In the genomic region with DNA sequence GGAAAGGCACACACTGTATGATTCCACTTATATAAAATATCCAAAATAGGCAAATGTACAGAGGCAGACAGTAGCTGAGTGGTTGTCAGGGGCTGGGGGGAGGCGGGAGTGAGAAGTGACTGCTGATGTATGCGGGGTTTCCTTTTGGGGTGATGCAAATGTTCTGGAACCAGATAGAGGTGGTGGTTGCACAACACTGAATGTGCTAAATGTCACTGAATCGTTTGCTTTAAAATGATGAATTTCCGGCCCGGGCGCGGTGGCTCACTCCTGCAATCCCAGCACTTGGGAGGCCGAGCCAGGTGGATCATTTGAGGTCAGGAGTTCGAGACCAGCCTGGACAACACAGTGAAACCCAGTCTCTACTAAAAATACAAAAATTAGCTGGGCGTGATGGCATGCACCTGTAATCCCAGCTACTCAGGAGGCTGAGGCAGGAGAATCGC, we compare ENCODE assay signal across 9 cellular contexts. TPM values are rescaled to one million over a fixed set of nuclear protein-coding genes. Genes with fewer than 3 reads are reported as not detected.
A peak's percentile ranks its signal among the peaks of the same experiment; 100 is the strongest.
DNase-seq lines count a peak whose midpoint lies in the region; ATAC-seq and TF ChIP-seq lines count a peak whose summit lies in the region.
"Not testable (repeated sequence)": the region's sequence is repeated elsewhere in the genome, so short reads cannot be mapped to it uniquely, and the experiment has no call there.
"Had no signal": no experiment of that assay in that cellular context is flagged by ENCODE, and none has a peak within 500 bp of the region (broad histone marks: within the 10 kb centered on the region; RNA-seq: fewer than 3 reads in every experiment).

No MANE protein-coding gene starts in this region.

- peaks cover 61% of the 10 kb centered on the region for H3K4me1 Mint-ChIP-seq in stimulated activated memory B cell treated with anti-CD40 and anti-IgM and Interleukin-4, amounts not matched to agents 10 μg/mL and 1 μg/mL and 100 μg/mL, for 72 hours

- H3K4me1 ChIP-seq in right atrium auricular region, result not testable (repeated sequence)

- not testable (repeated sequence) for H3K36me3 ChIP-seq in right atrium auricular region

- H3K9me3 ChIP-seq in right atrium auricular region, result not testable (repeated sequence)

- not testable (repeated sequence) for H3K9me3 Mint-ChIP-seq in stimulated activated memory B cell treated with anti-CD40 and anti-IgM and Interleukin-4, amounts not matched to agents 10 μg/mL and 1 μg/mL and 100 μg/mL, for 72 hours

- H3K4me3 Mint-ChIP-seq in stimulated activated memory B cell treated with anti-CD40 and anti-IgM and Interleukin-4, amounts not matched to agents 10 μg/mL and 1 μg/mL and 100 μg/mL, for 72 hours, result peak overlapping the region; percentile 58

- not testable (repeated sequence) for H3K4me3 ChIP-seq in cardiac fibroblast (replicated peaks in 1 of 2; ENCODE audit: low read depth in 2 of 2, low read length in 2 of 2); right atrium auricular region

- TF ChIP-seq CTCF in cardiac fibroblast (IDR thresholded peaks at IDR 0.05; ENCODE audit: low read depth, low read length); right atrium auricular region (IDR thresholded peaks at IDR 0.05): not testable (repeated sequence)

- ATAC-seq in stimulated activated memory B cell treated with anti-CD40 and anti-IgM and Interleukin-4, amounts not matched to agents 10 μg/mL and 1 μg/mL and 100 μg/mL, for 72 hours, result peak; percentile 80

- peak; percentile 27 for DNase-seq in Daoy (ENCODE audit: low read depth)
- DNase-seq in HT1080 (ENCODE audit: low read depth), result peak; percentile 45
- DNase-seq in T-helper 1 cell, result peak; percentile 32 to 79 (median 39)
- DNase-seq in activated T-cell treated with anti-CD3 and anti-CD28 coated beads, Interleukin-2, amount 50 U/mL, for 1 hour, result peak; percentile 58
- peak; percentile 72 to 78 for DNase-seq in cardiac fibroblast (ENCODE audit: low read depth in 2 of 2)
- peak; percentile 85 for DNase-seq in right atrium auricular region (ENCODE audit: low spot score)
- DNase-seq in putamen (ENCODE audit: low spot score), result peak; percentile 86

- H3K27me3 Mint-ChIP-seq in stimulated activated memory B cell treated with anti-CD40 and anti-IgM and Interleukin-4, amounts not matched to agents 10 μg/mL and 1 μg/mL and 100 μg/mL, for 72 hours, result not testable (repeated sequence)

- H3K36me3 Mint-ChIP-seq in stimulated activated memory B cell treated with anti-CD40 and anti-IgM and Interleukin-4, amounts not matched to agents 10 μg/mL and 1 μg/mL and 100 μg/mL, for 72 hours, result peaks cover 25% of the 10 kb centered on the region

- not testable (repeated sequence) for H3K27ac ChIP-seq in right atrium auricular region

- H3K27me3 ChIP-seq in right atrium auricular region, result not testable (repeated sequence)

- H3K27ac Mint-ChIP-seq in stimulated activated memory B cell treated with anti-CD40 and anti-IgM and Interleukin-4, amounts not matched to agents 10 μg/mL and 1 μg/mL and 100 μg/mL, for 72 hours, result peak overlapping the region; percentile 96

RNA-seq across cellular contexts. Expression of a gene that starts 2.4 kb away (rescaled TPM):
- 3.4 and 3.8 TPM in 2 replicates for total RNA-seq in Daoy (2014; rRNA removed; shearing (Covaris generic))
- 0.13 and 1.0 TPM in 2 replicates for total RNA-seq in HT1080 (2014; rRNA removed; shearing (Covaris generic))
- polyA plus RNA-seq in HT1080 (2015; cell fraction: cytosol; rRNA removed), result 0.26 TPM in 2 replicates
- polyA plus RNA-seq in HT1080 (2015; cell fraction: nucleus; rRNA removed), result 0.27 and 0.31 TPM in 2 replicates
- under 1 TPM; 0.22 to 0.75 TPM for total RNA-seq in right atrium auricular region
- total RNA-seq: G401 had no signal

RNA-seq across cellular contexts. Expression of a gene that starts 8.5 kb away (rescaled TPM):
- total RNA-seq in Daoy (2014; rRNA removed; shearing (Covaris generic)), result 1.1 and 1.5 TPM in 2 replicates
- 1.4 and 2.3 TPM in 2 replicates for total RNA-seq in HT1080 (2014; rRNA removed; shearing (Covaris generic))
- 2.9 TPM in 2 replicates for polyA plus RNA-seq in HT1080 (2015; cell fraction: cytosol; rRNA removed)
- polyA plus RNA-seq in HT1080 (2015; cell fraction: nucleus; rRNA removed), result 4.6 and 5.5 TPM in 2 replicates
- total RNA-seq in right atrium auricular region, result 1 to 10 TPM; 5.8 to 7.5 TPM

Comparison
In these comparisons a context has a peak if more than half of its experiments do, and no peak if none do; other contexts are left out.
1. DNase-seq: peak in every context shown above with its lines; median percentile 86 in putamen; 85 in right atrium auricular region; 75 in cardiac fibroblast; 58 in activated T-cell treated with anti-CD3 and anti-CD28 coated beads, Interleukin-2, amount 50 U/mL, for 1 hour; 45 in HT1080; 39 in T-helper 1 cell; 27 in Daoy.